32 cellular contexts compared by ENCODE assay signal in the genomic region with DNA sequence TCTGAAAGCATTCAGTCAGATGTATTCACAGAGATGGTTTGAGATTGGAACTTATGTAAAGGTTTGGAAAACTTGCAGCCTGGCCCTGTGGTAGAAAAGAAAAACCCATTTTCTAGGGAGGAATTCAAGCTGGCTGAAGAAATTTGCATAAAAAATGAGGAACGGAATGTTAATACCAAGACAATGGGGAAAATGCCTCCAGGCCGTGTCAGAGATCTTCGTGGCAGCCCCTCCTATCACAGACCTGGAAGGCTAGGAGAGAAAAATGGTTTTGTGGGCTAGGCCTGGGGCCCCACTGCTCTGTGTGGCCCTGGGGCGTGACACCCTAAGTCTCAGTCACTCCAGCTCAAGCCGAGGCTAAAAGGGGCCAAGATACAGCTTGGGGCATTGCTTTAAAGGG.
"Had no signal": no experiment of that assay in that cellular context is flagged by ENCODE, and none has a peak within 500 bp of the region (broad histone marks: within the 10 kb centered on the region; RNA-seq: fewer than 3 reads in every experiment).

No MANE protein-coding gene starts in this region.

- H3K4me3 ChIP-seq: gastrocnemius medialis, psoas muscle, sigmoid colon, suprapubic skin, tibial artery had no signal

- H3K9me3 Mint-ChIP-seq: activated naive CD4-positive, alpha-beta T cell treated with anti-CD3 and anti-CD28 coated beads, Interleukin-2, amount 50 U/mL, for 24 hours; activated T-cell treated with anti-CD3 and anti-CD28 coated beads, Interleukin-2, amount 50 U/mL, for 24 hours; central memory CD8-positive, alpha-beta T cell; immature natural killer cell had no signal

- H3K27me3 ChIP-seq: gastrocnemius medialis, sigmoid colon, suprapubic skin, tibial artery had no signal

- H3K27ac ChIP-seq: gastrocnemius medialis, parathyroid adenoma, psoas muscle, sigmoid colon, suprapubic skin, tibial artery had no signal

- FAIRE-seq: bronchial epithelial cell, endometrium, kidney, small intestine had no signal

- H3K27me3 Mint-ChIP-seq: activated CD4-positive, alpha-beta memory T cell treated with anti-CD3 and anti-CD28 coated beads, Interleukin-2, amount 10 ng/mL, durations not matched to agents 7 days and 5 days; activated CD4-positive, alpha-beta T cell treated with anti-CD3 and anti-CD28 coated beads, Interleukin-2, amount 10 ng/mL, durations not matched to agents 7 days and 5 days; activated naive CD4-positive, alpha-beta T cell treated with anti-CD3 and anti-CD28 coated beads, Interleukin-2, amount 50 U/mL, for 24 hours; activated T-cell treated with anti-CD3 and anti-CD28 coated beads, Interleukin-2, amount 50 U/mL, for 24 hours; central memory CD8-positive, alpha-beta T cell; dendritic cell treated with granulocyte-macrophage colony-stimulating factor and Interleukin-4, amounts not matched to agents 40 ng/mL and 50 ng/mL, for 4 days; naive thymus-derived CD4-positive, alpha-beta T cell; T-helper 17 cell had no signal

- H3K9ac ChIP-seq: parathyroid adenoma had no signal

- H3K9me3 ChIP-seq: gastrocnemius medialis, psoas muscle, sigmoid colon, suprapubic skin, tibial artery had no signal

- H3K27ac Mint-ChIP-seq: activated CD4-positive, alpha-beta memory T cell treated with anti-CD3 and anti-CD28 coated beads, Interleukin-2, amount 10 ng/mL, durations not matched to agents 7 days and 5 days; activated T-cell treated with anti-CD3 and anti-CD28 coated beads, Interleukin-2, amount 50 U/mL, for 24 hours; dendritic cell treated with granulocyte-macrophage colony-stimulating factor and Interleukin-4, amounts not matched to agents 40 ng/mL and 50 ng/mL, for 4 days; T-helper 17 cell had no signal

- H2AFZ ChIP-seq: parathyroid adenoma had no signal

- H3K4me1 ChIP-seq: gastrocnemius medialis, parathyroid adenoma, psoas muscle, sigmoid colon, suprapubic skin, tibial artery had no signal

- ATAC-seq: gastrocnemius medialis; left colon; naive thymus-derived CD4-positive, alpha-beta T cell; psoas muscle; T-helper 17 cell had no signal

- DNase-seq: activated CD4-positive, alpha-beta memory T cell treated with anti-CD3 and anti-CD28 coated beads, Interleukin-2, amount 10 ng/mL, durations not matched to agents 7 days and 5 days; activated CD4-positive, alpha-beta T cell treated with anti-CD3 and anti-CD28 coated beads for 1 hour; activated CD4-positive, alpha-beta T cell treated with anti-CD3 and anti-CD28 coated beads, Interleukin-2, amount 10 ng/mL, durations not matched to agents 7 days and 5 days; activated CD8-positive, alpha-beta memory T cell treated with anti-CD3 and anti-CD28 coated beads, Interleukin-2, amount 50 U/mL, for 48 hours; activated gamma-delta T cell treated with Interleukin-2 at 50 U/mL for 16 hours; activated T-cell treated with anti-CD3 and anti-CD28 coated beads, Interleukin-2, amount 50 U/mL, for 24 hours; anterior cingulate cortex; gastrocnemius medialis; glutamatergic neuron; immature natural killer cell; kidney; left colon; mammary epithelial cell; midbrain; naive thymus-derived CD4-positive, alpha-beta T cell; nucleus accumbens; psoas muscle; sigmoid colon; small intestine; stimulated activated CD4-positive, alpha-beta T cell treated with anti-CD3 and anti-CD28 coated beads, Interleukin-4, amount 100 ng/mL, for 24 hours; stimulated activated naive CD4-positive, alpha-beta T cell; SW 1271; T-helper 17 cell; T1000; tibial artery had no signal

- H3K4me3 Mint-ChIP-seq: activated CD4-positive, alpha-beta memory T cell treated with anti-CD3 and anti-CD28 coated beads, Interleukin-2, amount 10 ng/mL, durations not matched to agents 7 days and 5 days; activated CD4-positive, alpha-beta T cell treated with anti-CD3 and anti-CD28 coated beads, Interleukin-2, amount 10 ng/mL, durations not matched to agents 7 days and 5 days; activated naive CD4-positive, alpha-beta T cell treated with anti-CD3 and anti-CD28 coated beads, Interleukin-2, amount 50 U/mL, for 24 hours; activated T-cell treated with anti-CD3 and anti-CD28 coated beads, Interleukin-2, amount 50 U/mL, for 24 hours; central memory CD8-positive, alpha-beta T cell; dendritic cell treated with granulocyte-macrophage colony-stimulating factor and Interleukin-4, amounts not matched to agents 40 ng/mL and 50 ng/mL, for 4 days; immature natural killer cell; naive thymus-derived CD4-positive, alpha-beta T cell; T-helper 17 cell had no signal

- H3K79me2 ChIP-seq: parathyroid adenoma had no signal

- H3K36me3 ChIP-seq: gastrocnemius medialis, sigmoid colon, suprapubic skin had no signal
